In the genomic region with DNA sequence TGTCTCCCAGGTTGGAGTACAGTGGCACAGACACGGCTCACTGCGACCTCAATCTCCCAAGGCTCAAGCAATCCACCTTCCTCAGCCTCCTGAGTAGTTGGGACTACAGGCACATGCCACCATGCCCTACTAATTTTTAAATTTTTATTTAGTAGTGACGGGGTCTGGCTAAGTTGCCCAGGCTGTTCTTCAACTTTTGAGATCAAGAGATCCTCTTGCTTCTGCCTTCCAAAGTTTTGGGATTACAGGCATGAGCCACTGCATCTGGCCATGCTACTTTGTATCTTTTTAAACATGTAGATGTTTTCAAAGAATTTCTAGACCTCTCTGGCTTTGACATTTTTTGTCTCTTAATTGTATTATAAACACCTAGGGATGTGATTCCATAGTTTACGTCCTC, we compare ENCODE assay signal across 9 cellular contexts. TPM values are rescaled to one million over a fixed set of nuclear protein-coding genes. Genes with fewer than 3 reads are reported as not detected.
A peak's percentile ranks its signal among the peaks of the same experiment; 100 is the strongest.
DNase-seq lines count a peak whose midpoint lies in the region; ATAC-seq and TF ChIP-seq lines count a peak whose summit lies in the region.
"Had no signal": no experiment of that assay in that cellular context is flagged by ENCODE, and none has a peak within 500 bp of the region (broad histone marks: within the 10 kb centered on the region; RNA-seq: fewer than 3 reads in every experiment).

No MANE protein-coding gene starts in this region.

- H3K4me1 Mint-ChIP-seq in HFFc6 (ENCODE audit: low read depth), result peaks cover 25% of the 10 kb centered on the region
- H3K4me1 Mint-ChIP-seq in activated naive CD8-positive, alpha-beta T cell treated with anti-CD3 and anti-CD28 coated beads, Interleukin-2, amount 10 ng/mL, durations not matched to agents 7 days and 5 days, result peaks cover 19% of the 10 kb centered on the region
- H3K4me1 Mint-ChIP-seq in naive thymus-derived CD4-positive, alpha-beta T cell, result peaks cover 12 to 47% (median 34%) of the 10 kb centered on the region in 7 donors

- no peak for ATAC-seq in activated naive CD8-positive, alpha-beta T cell treated with anti-CD3 and anti-CD28 coated beads, Interleukin-2, amount 10 ng/mL, durations not matched to agents 7 days and 5 days (ENCODE audit: low read depth)
- no peak for ATAC-seq in naive thymus-derived CD4-positive, alpha-beta T cell
- no peak for ATAC-seq in HG03378 (IDR thresholded peaks at IDR 0.05; ENCODE audit: unreplicated experiment)

- H3K27me3 ChIP-seq in BLaER1 treated with 17β-estradiol and CSF1 and Interleukin-3, amounts not matched to agents 10 nM and 100 nM, result no peaks in the 10 kb centered on the region
- no peaks in the 10 kb centered on the region for H3K27me3 ChIP-seq in naive thymus-derived CD4-positive, alpha-beta T cell (ENCODE audit: control insufficient read depth in 2 of 2, insufficient read depth in 2 of 2, low read length in 2 of 2)
- no peaks in the 10 kb centered on the region for H3K27me3 ChIP-seq in WERI-Rb-1 (ENCODE audit: insufficient read depth, low read depth, severe bottlenecking)

- H3K4me3 Mint-ChIP-seq in HFFc6, result peak overlapping the region; percentile 99
- H3K4me3 Mint-ChIP-seq in activated naive CD8-positive, alpha-beta T cell treated with anti-CD3 and anti-CD28 coated beads, Interleukin-2, amount 10 ng/mL, durations not matched to agents 7 days and 5 days, result peak overlapping the region; percentile 99
- peak overlapping the region in 9 of 10 donors; percentile 84 to 100 (median 99) for H3K4me3 Mint-ChIP-seq in naive thymus-derived CD4-positive, alpha-beta T cell

- H3K4me2 ChIP-seq in BLaER1 treated with 17β-estradiol and CSF1 and Interleukin-3, amounts not matched to agents 10 nM and 100 nM, result peak overlapping the region; percentile 76 to 96 (median 89)

- TF ChIP-seq CTCF in HFFc6 (IDR thresholded peaks at IDR 0.05) (no peak), WERI-Rb-1 (IDR thresholded peaks at IDR 0.05; ENCODE audit: low read depth, low read length) (no peak)

- peak overlapping the region in 10 of 11 experiments; percentile 54 to 91 (median 89); a peak in 14 of 22 replicates for H3K27ac ChIP-seq in BLaER1 treated with 17β-estradiol and CSF1 and Interleukin-3, amounts not matched to agents 10 nM and 100 nM
- peak overlapping the region; percentile 80 for H3K27ac ChIP-seq in naive thymus-derived CD4-positive, alpha-beta T cell (ENCODE audit: low read depth, low read length)
- H3K27ac ChIP-seq in WERI-Rb-1, result no peak overlapping the region

- intact Hi-C loops in naive thymus-derived CD4-positive, alpha-beta T cell (cut with micrococcal nuclease), result loop anchor here in 1 of 2 donors (10.0 kb wide), 1 partner anchor 706 kb away; the partner anchor contains the start of gene STX11

- peaks cover 0 to 34% (median 8%) of the 10 kb centered on the region in 11 experiments; a peak in 13 of 22 replicates for H3K36me3 ChIP-seq in BLaER1 treated with 17β-estradiol and CSF1 and Interleukin-3, amounts not matched to agents 10 nM and 100 nM
- H3K36me3 ChIP-seq in naive thymus-derived CD4-positive, alpha-beta T cell (ENCODE audit: control insufficient read depth in 2 of 3, insufficient read depth in 3 of 3, low read length in 3 of 3), result peaks cover 0 to 4% (median 0%) of the 10 kb centered on the region in 3 experiments
- peaks cover 3% of the 10 kb centered on the region; the same call in 1 of the 2 replicates for H3K36me3 ChIP-seq in WERI-Rb-1

- CTCF ChIA-PET in naive thymus-derived CD4-positive, alpha-beta T cell (lab: Charles Lee), result no interaction called here

- H3K4me3 ChIP-seq in BLaER1 treated with 17β-estradiol and CSF1 and Interleukin-3, amounts not matched to agents 10 nM and 100 nM, result peak overlapping the region; percentile 76 to 84 (median 80); a peak in 19 of 20 replicates
- peak overlapping the region; percentile 89 for H3K4me3 ChIP-seq in naive thymus-derived CD4-positive, alpha-beta T cell (ENCODE audit: low read length)
- H3K4me3 ChIP-seq in WERI-Rb-1 (ENCODE audit: low read depth, low read length), result no peak overlapping the region; the same call in 1 of the 2 replicates

- H3K9me3 Mint-ChIP-seq in HFFc6, result no peaks in the 10 kb centered on the region
- no peaks in the 10 kb centered on the region for H3K9me3 Mint-ChIP-seq in activated naive CD8-positive, alpha-beta T cell treated with anti-CD3 and anti-CD28 coated beads, Interleukin-2, amount 10 ng/mL, durations not matched to agents 7 days and 5 days
- no peaks in the 10 kb centered on the region for H3K9me3 Mint-ChIP-seq in naive thymus-derived CD4-positive, alpha-beta T cell

- DNase-seq in HFFc6 (no peak), dermis blood vessel endothelial cell (no peak), NCI-H1436 treated with DMSO at 0.1 percent for 48 hours (lab: John Stamatoyannopoulos, UW) (no peak), WERI-Rb-1 (no peak)
- DNase-seq in activated naive CD8-positive, alpha-beta T cell treated with anti-CD3 and anti-CD28 coated beads, Interleukin-2, amount 10 ng/mL, durations not matched to agents 7 days and 5 days, result no peak
- no peak for DNase-seq in naive thymus-derived CD4-positive, alpha-beta T cell
- DNase-seq: NCI-H446 treated with DMSO at 0.1 percent for 48 hours had no signal

- H4K20me1 ChIP-seq in BLaER1 treated with 17β-estradiol and CSF1 and Interleukin-3, amounts not matched to agents 10 nM and 100 nM, result peaks cover 0 to 7% (median 0%) of the 10 kb centered on the region in 11 experiments; a peak in 2 of 22 replicates

- H3K27me3 Mint-ChIP-seq in HFFc6 (ENCODE audit: insufficient read depth), result no peaks in the 10 kb centered on the region; the same call in 1 of the 2 replicates
- no peaks in the 10 kb centered on the region for H3K27me3 Mint-ChIP-seq in activated naive CD8-positive, alpha-beta T cell treated with anti-CD3 and anti-CD28 coated beads, Interleukin-2, amount 10 ng/mL, durations not matched to agents 7 days and 5 days
- H3K27me3 Mint-ChIP-seq in naive thymus-derived CD4-positive, alpha-beta T cell, result no peaks in the 10 kb centered on the region

- H3K36me3 Mint-ChIP-seq in HFFc6 (ENCODE audit: low read depth), result no peaks in the 10 kb centered on the region
- H3K36me3 Mint-ChIP-seq in activated naive CD8-positive, alpha-beta T cell treated with anti-CD3 and anti-CD28 coated beads, Interleukin-2, amount 10 ng/mL, durations not matched to agents 7 days and 5 days, result peaks cover 5% of the 10 kb centered on the region
- peaks cover 0 to 8% (median 1%) of the 10 kb centered on the region in 5 donors for H3K36me3 Mint-ChIP-seq in naive thymus-derived CD4-positive, alpha-beta T cell

- peaks cover 18 to 35% (median 25%) of the 10 kb centered on the region in 10 experiments for H3K4me1 ChIP-seq in BLaER1 treated with 17β-estradiol and CSF1 and Interleukin-3, amounts not matched to agents 10 nM and 100 nM
- H3K4me1 ChIP-seq in naive thymus-derived CD4-positive, alpha-beta T cell (ENCODE audit: control insufficient read depth in 2 of 2, insufficient read depth in 2 of 2, low read length in 2 of 2), result peaks cover 14 to 18% of the 10 kb centered on the region in 2 donors

- H3K9me3 ChIP-seq in BLaER1 treated with 17β-estradiol and CSF1 and Interleukin-3, amounts not matched to agents 10 nM and 100 nM (replicated peaks in 1 of 11), result no peaks in the 10 kb centered on the region
- H3K9me3 ChIP-seq in naive thymus-derived CD4-positive, alpha-beta T cell (ENCODE audit: control insufficient read depth in 2 of 3, low read length in 3 of 3), result no peaks in the 10 kb centered on the region
- H3K9me3 ChIP-seq in WERI-Rb-1 (ENCODE audit: severe bottlenecking), result no peaks in the 10 kb centered on the region

- H3K27ac Mint-ChIP-seq in HFFc6, result no peak overlapping the region; the same call in 1 of the 2 replicates
- peak overlapping the region; percentile 99 for H3K27ac Mint-ChIP-seq in activated naive CD8-positive, alpha-beta T cell treated with anti-CD3 and anti-CD28 coated beads, Interleukin-2, amount 10 ng/mL, durations not matched to agents 7 days and 5 days
- peak overlapping the region in 5 of 9 donors; percentile 94 to 98 (median 96) for H3K27ac Mint-ChIP-seq in naive thymus-derived CD4-positive, alpha-beta T cell

- H3K9ac ChIP-seq in BLaER1 treated with 17β-estradiol and CSF1 and Interleukin-3, amounts not matched to agents 10 nM and 100 nM, result peak overlapping the region; percentile 81 to 92 (median 90); a peak in 21 of 22 replicates

- POLR2A ChIA-PET in activated naive CD8-positive, alpha-beta T cell treated with anti-CD3 and anti-CD28 coated beads, Interleukin-2, amount 10 ng/mL, durations not matched to agents 7 days and 5 days (lab: Charles Lee), result interaction anchor here (2.2 kb wide), 1 partner anchor 62 kb away, joined by 17 read pairs; the partner anchor contains the start of gene FUCA2
- POLR2A ChIA-PET in naive thymus-derived CD4-positive, alpha-beta T cell (lab: Charles Lee), result interaction anchor here (0.6 to 2.3 kb wide), 2 partner anchors 62 to 1055 kb away, joined by 8 to 13 read pairs; partner anchors contain the start of gene FUCA2

RNA-seq across cellular contexts. Expression of gene ADAT2, which starts 1.4 kb away (rescaled TPM):
- total RNA-seq in HFFc6 (2021; fragmentation: NEBNext Ultra II Directional; extraction: Animal tissue kit (Norgen Biotek cat#: 25700)), result 1 to 10 TPM; 2.8 to 4.6 (median 4.1) TPM
- total RNA-seq in activated naive CD8-positive, alpha-beta T cell treated with anti-CD3 and anti-CD28 coated beads, Interleukin-2, amount 10 ng/mL, durations not matched to agents 7 days and 5 days, result 10 to 100 TPM; 22.8 to 27.0 TPM
- 10 to 100 TPM; 18.4 to 25.8 (median 20.8) TPM for total RNA-seq in naive thymus-derived CD4-positive, alpha-beta T cell
- polyA plus RNA-seq in naive thymus-derived CD4-positive, alpha-beta T cell, result 1 to 10 TPM; 1.2 to 2.7 TPM
- 3.1 and 3.8 TPM in 2 replicates for total RNA-seq in dermis blood vessel endothelial cell

RNA-seq across cellular contexts. Expression of gene PEX3, which starts 1.5 kb away (rescaled TPM):
- total RNA-seq in HFFc6 (2021; fragmentation: NEBNext Ultra II Directional; extraction: Animal tissue kit (Norgen Biotek cat#: 25700)), result 10 to 100 TPM; 18.7 to 23.7 (median 20.4) TPM
- total RNA-seq in activated naive CD8-positive, alpha-beta T cell treated with anti-CD3 and anti-CD28 coated beads, Interleukin-2, amount 10 ng/mL, durations not matched to agents 7 days and 5 days, result 10 to 100 TPM; 21.0 TPM
- 10 to 100 TPM; 10.9 to 28.8 (median 19.1) TPM for total RNA-seq in naive thymus-derived CD4-positive, alpha-beta T cell
- polyA plus RNA-seq in naive thymus-derived CD4-positive, alpha-beta T cell, result 10 to 100 TPM; 25.4 to 27.3 TPM
- total RNA-seq in dermis blood vessel endothelial cell, result 15.1 and 23.4 TPM in 2 replicates
